Comparison of ENCODE assay signal across 8 cellular contexts in the genomic region with DNA sequence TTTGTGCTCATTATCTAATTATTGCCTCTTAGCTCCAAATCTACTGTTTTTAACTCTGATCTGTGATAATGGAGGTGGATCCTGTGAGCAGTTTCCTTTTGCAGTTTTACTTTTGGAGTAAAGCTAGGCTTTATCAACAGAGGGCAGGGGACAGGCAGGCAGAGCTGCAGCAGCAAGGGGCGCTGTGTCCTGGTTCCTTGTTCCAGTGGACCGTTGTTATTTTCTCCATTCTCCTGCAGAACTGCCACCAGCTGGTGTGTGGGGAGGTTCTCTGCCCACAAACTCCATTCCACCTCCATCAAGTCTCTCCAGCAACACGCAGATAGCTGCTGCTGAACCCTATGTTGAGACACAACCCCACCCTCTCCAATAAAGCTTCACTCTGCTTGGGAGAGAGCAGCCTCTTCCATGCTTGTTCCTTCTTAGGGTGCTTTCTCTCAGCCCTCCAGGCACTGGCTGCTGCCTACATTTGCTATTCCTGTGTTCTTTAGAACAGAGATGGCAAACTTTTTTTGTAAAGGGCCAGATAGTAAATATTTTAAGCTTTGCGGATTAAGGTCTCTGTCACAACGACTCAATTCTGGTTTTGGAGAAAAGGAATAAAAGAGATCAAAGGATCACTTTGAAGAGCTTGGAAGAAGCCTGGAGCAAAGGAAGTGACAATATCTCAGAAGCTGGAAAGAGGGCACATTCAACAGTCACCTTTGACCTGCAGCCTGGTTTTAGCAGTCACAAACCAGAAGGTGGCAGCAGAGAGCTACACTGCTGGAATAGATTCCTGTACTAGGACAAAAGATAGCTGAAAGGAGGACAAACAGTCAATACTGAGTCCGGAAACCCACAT.
A peak's percentile ranks its signal among the peaks of the same experiment; 100 is the strongest.
DNase-seq lines count a peak whose midpoint lies in the region; ATAC-seq and TF ChIP-seq lines count a peak whose summit lies in the region.

No MANE protein-coding gene starts in this region.

- H3K36me3 ChIP-seq in SU-DHL-6 (ENCODE audit: low read length) = no peaks in the 10 kb centered on the region

- no peaks in the 10 kb centered on the region for H3K9me2 ChIP-seq in SU-DHL-6 (replicated peaks; ENCODE audit: insufficient read depth, low read length)

- no peaks in the 10 kb centered on the region for H3F3A ChIP-seq in SU-DHL-6 (ENCODE audit: insufficient read depth)

- no peaks in the 10 kb centered on the region for H3K27me3 ChIP-seq in SU-DHL-6 (ENCODE audit: low read length)

- DNase-seq in AG20443 (ENCODE audit: low spot score) (peak; percentile 65), NCI-H1105 (lab: John Stamatoyannopoulos, UW) (peak; percentile 81), cardiac fibroblast (ENCODE audit: low read depth in 2 of 2) (peak; percentile 75), left kidney (ENCODE audit: low read depth, low spot score) (peak; percentile 92)
- peak; percentile 31 for DNase-seq in stimulated activated CD4-positive, alpha-beta T cell treated with anti-CD3 and anti-CD28 coated beads, Interleukin-4, amount 100 ng/mL, for 1 hour

- peak; percentile 93 for ATAC-seq in GM18502 (IDR thresholded peaks at IDR 0.05; ENCODE audit: poor library complexity, unreplicated experiment)
- ATAC-seq in HG02870 (IDR thresholded peaks at IDR 0.05; ENCODE audit: unreplicated experiment) = peak; percentile 90

- H4K20me1 ChIP-seq in SU-DHL-6 (ENCODE audit: low read depth, low read length) = no peaks in the 10 kb centered on the region

- no peaks in the 10 kb centered on the region for H3K9me3 ChIP-seq in SU-DHL-6 (ENCODE audit: insufficient read depth, low read length)

- TF ChIP-seq CTCF in SU-DHL-6 (IDR thresholded peaks at IDR 0.05; ENCODE audit: insufficient read depth, low read length, poor library complexity, severe bottlenecking) (peak; percentile 96), cardiac fibroblast (IDR thresholded peaks at IDR 0.05; ENCODE audit: low read depth, low read length) (peak; percentile 92)

- H3K4me3 ChIP-seq in SU-DHL-6 (ENCODE audit: insufficient read depth, low read length, poor library complexity, severe bottlenecking) (no peak overlapping the region), cardiac fibroblast (replicated peaks in 1 of 2; ENCODE audit: low read depth in 2 of 2, low read length in 2 of 2) (no peak overlapping the region)

- no peaks in the 10 kb centered on the region for H3K79me2 ChIP-seq in SU-DHL-6 (ENCODE audit: insufficient read depth, low read length)

- H3K27ac ChIP-seq in SU-DHL-6 (ENCODE audit: low read depth, low read length) = no peak overlapping the region

- H2AFZ ChIP-seq in SU-DHL-6 (ENCODE audit: low read depth, low read length, severe bottlenecking) = no peak overlapping the region

- no peak overlapping the region for H3K4me2 ChIP-seq in SU-DHL-6 (ENCODE audit: low read depth, low read length, poor library complexity, severe bottlenecking)

- H3K9ac ChIP-seq in SU-DHL-6 (ENCODE audit: low read length) = no peak overlapping the region

Comparison
In these comparisons a context has a peak if more than half of its experiments do, and no peak if none do; other contexts are left out.
1. DNase-seq: peak in every context shown above with its lines; median percentile 92 in left kidney; 81 in NCI-H1105; 75 in cardiac fibroblast; 65 in AG20443; 31 in stimulated activated CD4-positive, alpha-beta T cell treated with anti-CD3 and anti-CD28 coated beads, Interleukin-4, amount 100 ng/mL, for 1 hour.